Comparison of ENCODE assay signal across 1 cellular context in the genomic region with DNA sequence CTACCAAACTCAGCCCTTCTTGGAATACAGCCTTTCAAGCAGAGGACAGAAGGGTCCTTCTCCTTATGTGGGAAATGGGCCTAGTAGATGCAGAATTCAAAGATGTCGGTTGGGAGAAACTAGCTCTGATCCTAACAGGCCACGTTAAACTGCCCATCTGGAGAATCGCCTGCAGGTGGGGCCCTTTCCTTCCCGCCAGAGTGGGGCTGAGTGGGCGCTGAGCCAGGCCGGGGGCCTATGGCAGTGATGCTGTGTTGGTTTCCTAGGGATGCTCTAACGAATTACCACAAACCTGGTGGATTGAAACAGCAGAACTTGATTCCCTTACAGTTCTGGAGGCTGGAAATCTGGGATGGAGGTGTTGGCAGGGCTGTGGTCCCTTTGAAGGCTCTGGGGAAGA.
TF ChIP-seq lines count a peak whose summit lies in the region.

No MANE protein-coding gene starts in this region.

TF ChIP-seq in endothelial cell of umbilical vein, 7 proteins besides CTCF, POLR2A, EP300 and RAD21:
- no peak for TF ChIP-seq FOS (IDR thresholded peaks at IDR 0.05; ENCODE audit: borderline replicate concordance, insufficient read depth, low read length)
- TF ChIP-seq, protein P1, sequence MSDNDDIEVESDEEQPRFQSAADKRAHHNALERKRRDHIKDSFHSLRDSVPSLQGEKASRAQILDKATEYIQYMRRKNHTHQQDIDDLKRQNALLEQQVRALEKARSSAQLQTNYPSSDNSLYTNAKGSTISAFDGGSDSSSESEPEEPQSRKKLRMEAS (IDR thresholded peaks at IDR 0.05; ENCODE audit: insufficient read depth, insufficient read length), result no peak
- TF ChIP-seq GATA2 (IDR thresholded peaks at IDR 0.05; ENCODE audit: insufficient read depth, insufficient read length, low read depth, low read length), result no peak
- TF ChIP-seq MYC (IDR thresholded peaks at IDR 0.05; ENCODE audit: low read depth, low read length), result no peak
- TF ChIP-seq JUN (IDR thresholded peaks at IDR 0.05; ENCODE audit: borderline replicate concordance, insufficient read depth, insufficient read length, low read depth), result no peak
